1 cellular context compared by ENCODE assay signal in the genomic region with DNA sequence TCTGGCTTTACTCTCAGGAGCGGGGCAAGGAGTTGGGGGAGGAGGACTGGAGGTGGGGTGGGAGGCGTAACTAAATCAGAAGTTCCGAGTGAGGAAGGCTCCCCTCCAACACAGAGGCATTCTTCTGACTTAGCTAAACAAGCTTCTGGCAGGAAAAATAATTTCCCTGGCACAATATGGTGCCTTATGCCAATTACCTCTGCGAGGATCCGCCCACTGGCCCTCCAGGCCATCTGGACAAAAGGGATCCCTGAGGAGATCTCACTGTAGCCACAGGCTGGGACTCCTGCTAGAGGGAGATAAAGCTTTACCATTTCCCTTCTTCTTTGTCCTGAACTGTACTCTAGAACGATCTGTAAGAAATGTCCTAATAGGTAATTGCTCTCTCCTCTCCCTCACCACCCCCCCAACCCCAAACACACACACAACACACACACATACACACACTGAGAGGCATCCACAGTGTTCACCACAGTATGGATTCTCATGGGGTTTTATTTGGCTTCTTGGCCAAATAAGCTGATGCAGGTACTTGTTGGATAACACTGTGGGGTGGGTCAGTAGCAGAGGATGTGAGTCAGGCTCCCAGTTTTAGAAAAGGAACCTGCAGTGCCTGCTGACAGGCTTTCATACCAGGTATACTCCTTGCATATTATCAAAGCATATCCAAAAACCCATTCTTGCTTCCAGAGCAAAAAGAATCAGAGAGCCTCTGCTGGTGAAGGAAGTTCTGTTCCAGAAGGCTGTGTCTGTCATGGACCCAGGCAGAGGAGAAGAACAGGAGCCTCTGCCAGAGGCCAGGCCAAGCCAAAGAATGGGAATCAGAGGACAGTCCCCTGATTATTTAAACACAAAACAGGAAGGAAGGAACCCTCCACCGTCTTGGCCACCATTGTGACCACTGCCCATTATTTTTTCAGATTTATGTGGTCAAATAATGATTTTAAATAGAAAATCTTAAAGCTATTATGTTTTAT.
TF ChIP-seq lines count a peak whose summit lies in the region.

No MANE protein-coding gene starts in this region.

TF ChIP-seq in SK-N-SH, 30 proteins besides CTCF, POLR2A, EP300 and RAD21 (continued from another document):
- TF ChIP-seq, protein P1, sequence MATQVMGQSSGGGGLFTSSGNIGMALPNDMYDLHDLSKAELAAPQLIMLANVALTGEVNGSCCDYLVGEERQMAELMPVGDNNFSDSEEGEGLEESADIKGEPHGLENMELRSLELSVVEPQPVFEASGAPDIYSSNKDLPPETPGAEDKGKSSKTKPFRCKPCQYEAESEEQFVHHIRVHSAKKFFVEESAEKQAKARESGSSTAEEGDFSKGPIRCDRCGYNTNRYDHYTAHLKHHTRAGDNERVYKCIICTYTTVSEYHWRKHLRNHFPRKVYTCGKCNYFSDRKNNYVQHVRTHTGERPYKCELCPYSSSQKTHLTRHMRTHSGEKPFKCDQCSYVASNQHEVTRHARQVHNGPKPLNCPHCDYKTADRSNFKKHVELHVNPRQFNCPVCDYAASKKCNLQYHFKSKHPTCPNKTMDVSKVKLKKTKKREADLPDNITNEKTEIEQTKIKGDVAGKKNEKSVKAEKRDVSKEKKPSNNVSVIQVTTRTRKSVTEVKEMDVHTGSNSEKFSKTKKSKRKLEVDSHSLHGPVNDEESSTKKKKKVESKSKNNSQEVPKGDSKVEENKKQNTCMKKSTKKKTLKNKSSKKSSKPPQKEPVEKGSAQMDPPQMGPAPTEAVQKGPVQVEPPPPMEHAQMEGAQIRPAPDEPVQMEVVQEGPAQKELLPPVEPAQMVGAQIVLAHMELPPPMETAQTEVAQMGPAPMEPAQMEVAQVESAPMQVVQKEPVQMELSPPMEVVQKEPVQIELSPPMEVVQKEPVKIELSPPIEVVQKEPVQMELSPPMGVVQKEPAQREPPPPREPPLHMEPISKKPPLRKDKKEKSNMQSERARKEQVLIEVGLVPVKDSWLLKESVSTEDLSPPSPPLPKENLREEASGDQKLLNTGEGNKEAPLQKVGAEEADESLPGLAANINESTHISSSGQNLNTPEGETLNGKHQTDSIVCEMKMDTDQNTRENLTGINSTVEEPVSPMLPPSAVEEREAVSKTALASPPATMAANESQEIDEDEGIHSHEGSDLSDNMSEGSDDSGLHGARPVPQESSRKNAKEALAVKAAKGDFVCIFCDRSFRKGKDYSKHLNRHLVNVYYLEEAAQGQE (IDR thresholded peaks at IDR 0.05; ENCODE audit: low read depth, low read length), result no peak
- TF ChIP-seq, protein P2, sequence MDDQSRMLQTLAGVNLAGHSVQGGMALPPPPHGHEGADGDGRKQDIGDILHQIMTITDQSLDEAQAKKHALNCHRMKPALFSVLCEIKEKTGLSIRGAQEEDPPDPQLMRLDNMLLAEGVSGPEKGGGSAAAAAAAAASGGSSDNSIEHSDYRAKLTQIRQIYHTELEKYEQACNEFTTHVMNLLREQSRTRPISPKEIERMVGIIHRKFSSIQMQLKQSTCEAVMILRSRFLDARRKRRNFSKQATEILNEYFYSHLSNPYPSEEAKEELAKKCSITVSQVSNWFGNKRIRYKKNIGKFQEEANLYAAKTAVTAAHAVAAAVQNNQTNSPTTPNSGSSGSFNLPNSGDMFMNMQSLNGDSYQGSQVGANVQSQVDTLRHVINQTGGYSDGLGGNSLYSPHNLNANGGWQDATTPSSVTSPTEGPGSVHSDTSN (IDR thresholded peaks at IDR 0.05), result no peak
- TF ChIP-seq RXRA (IDR thresholded peaks at IDR 0.05; ENCODE audit: borderline replicate concordance, low read depth), result no peak
TF ChIP-seq in SK-N-SH: peak in this region for 0.
